In the genomic region with DNA sequence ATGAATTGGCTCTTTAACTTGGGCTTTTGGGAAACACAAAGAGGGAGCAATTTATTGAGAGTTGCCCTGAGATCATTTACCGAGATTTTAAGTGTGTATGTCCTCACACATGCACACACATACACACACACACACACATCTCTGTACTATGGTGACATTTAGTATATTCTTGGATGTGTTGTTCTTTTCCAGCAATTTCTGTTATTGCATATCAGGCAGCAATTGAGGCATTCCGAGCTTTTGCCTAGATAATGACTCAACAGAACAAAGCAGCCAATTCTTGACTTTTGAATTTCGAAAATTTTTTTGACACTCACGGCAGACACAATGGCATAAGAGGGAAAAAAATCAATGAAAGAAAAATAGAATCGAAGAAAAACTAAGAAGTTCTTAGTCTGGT, we compare ENCODE assay signal across 22 cellular contexts.
DNase-seq lines count a peak whose midpoint lies in the region; ATAC-seq and TF ChIP-seq lines count a peak whose summit lies in the region.
"Had no signal": no experiment of that assay in that cellular context is flagged by ENCODE, and none has a peak within 500 bp of the region (broad histone marks: within the 10 kb centered on the region; RNA-seq: fewer than 3 reads in every experiment).

No MANE protein-coding gene starts in this region.

- H2AFZ ChIP-seq in GM23338, result no peak overlapping the region

- H4K20me1 ChIP-seq in GM23338 (replicated peaks; ENCODE audit: insufficient read depth), result no peaks in the 10 kb centered on the region
- H4K20me1 ChIP-seq: BLaER1 treated with 17β-estradiol and CSF1 and Interleukin-3, amounts not matched to agents 10 nM and 100 nM had no signal

- no peak for ATAC-seq in GM23338
- ATAC-seq: GM12878, HCT116 had no signal

- TF ChIP-seq CTCF in AG10803 (conservative IDR thresholded peaks at IDR 0.05; ENCODE audit: low read length) (no peak), fibroblast of the aortic adventitia (IDR thresholded peaks at IDR 0.05; ENCODE audit: insufficient read depth, low read length) (no peak), sigmoid colon (IDR thresholded peaks at IDR 0.05) (no peak), GM23338 (conservative IDR thresholded peaks at IDR 0.05; ENCODE audit: low read depth in 2 of 2) (no peak)

- H3K27ac ChIP-seq in sigmoid colon (no peak overlapping the region), GM23338 (ENCODE audit: low read depth) (no peak overlapping the region)
- H3K27ac ChIP-seq: 22Rv1; BLaER1 treated with 17β-estradiol and CSF1 and Interleukin-3, amounts not matched to agents 10 nM and 100 nM had no signal

- in situ Hi-C loops in KBM-7 (cut with MboI; ENCODE audit: low pct_unique_long_range_greater_than_20kb, low sequenced_read_pairs), result no loop called here

- H3K27me3 ChIP-seq in adipocyte (replicated peaks; ENCODE audit: control insufficient read depth, insufficient read depth, low read length), result no peaks in the 10 kb centered on the region
- no peaks in the 10 kb centered on the region for H3K27me3 ChIP-seq in sigmoid colon
- no peaks in the 10 kb centered on the region for H3K27me3 ChIP-seq in GM23338 (ENCODE audit: insufficient read depth)
- H3K27me3 ChIP-seq: BE2C; BLaER1 treated with 17β-estradiol and CSF1 and Interleukin-3, amounts not matched to agents 10 nM and 100 nM had no signal

- DNase-seq in AG10803 (ENCODE audit: low read depth) (peak; percentile 2), adipocyte (ENCODE audit: low read depth) (no peak), fibroblast of gingiva (ENCODE audit: low read depth) (peak; percentile 50), fibroblast of the aortic adventitia (ENCODE audit: low read depth) (peak; percentile 64), cardiac septum (ENCODE audit: low spot score) (no peak), sigmoid colon (no peak), KBM-7 (no peak), GM23338 (ENCODE audit: low spot score) (no peak)
- DNase-seq: AML-193; BE2C; CD4-positive, alpha-beta T cell; CD8-positive, alpha-beta memory T cell; DMS 273 treated with DMSO at 0.1 percent for 48 hours; DMS79; EL; GDM1; H9 had no signal

- no peak overlapping the region for H3K4me2 ChIP-seq in GM23338
- H3K4me2 ChIP-seq: BLaER1 treated with 17β-estradiol and CSF1 and Interleukin-3, amounts not matched to agents 10 nM and 100 nM had no signal

- intact Hi-C loops in cardiac septum (cut with DNase I), result no loop called here
- intact Hi-C loops in sigmoid colon (cut with DNase I), result no loop called here

- no peaks in the 10 kb centered on the region for H3K9me3 Mint-ChIP-seq in GM23338
- H3K9me3 Mint-ChIP-seq: CD4-positive, alpha-beta T cell; CD8-positive, alpha-beta memory T cell; H9 had no signal

- 72 to 74% methylated on average over 5 of the region's 5 CpGs for WGBS in sigmoid colon, 2 donors

- H3K9me2 ChIP-seq in GM23338 (ENCODE audit: insufficient read depth), result peaks cover 8% of the 10 kb centered on the region

- no peak overlapping the region for H3K27ac Mint-ChIP-seq in GM23338
- H3K27ac Mint-ChIP-seq: CD14-positive monocyte; CD4-positive, alpha-beta T cell had no signal

- TF ChIP-seq POLR2A in sigmoid colon (IDR thresholded peaks at IDR 0.05), result no peak

- no peak for TF ChIP-seq EP300 in sigmoid colon (IDR thresholded peaks at IDR 0.05)

- H3K4me1 Mint-ChIP-seq in GM23338, result peaks cover 59% of the 10 kb centered on the region
- H3K4me1 Mint-ChIP-seq: CD14-positive monocyte; CD8-positive, alpha-beta memory T cell had no signal

- no peaks in the 10 kb centered on the region for H3K36me3 ChIP-seq in adipocyte (ENCODE audit: control insufficient read depth, insufficient read depth, low read length, severe bottlenecking)
- no peaks in the 10 kb centered on the region for H3K36me3 ChIP-seq in sigmoid colon
- no peaks in the 10 kb centered on the region for H3K36me3 ChIP-seq in GM23338 (ENCODE audit: insufficient read depth)
- H3K36me3 ChIP-seq: BE2C; BLaER1 treated with 17β-estradiol and CSF1 and Interleukin-3, amounts not matched to agents 10 nM and 100 nM had no signal

- H3K79me2 ChIP-seq in GM23338 (replicated peaks; ENCODE audit: insufficient read depth), result no peaks in the 10 kb centered on the region

- H3K9me3 ChIP-seq in adipocyte (ENCODE audit: control insufficient read depth, low read length) (no peaks in the 10 kb centered on the region), sigmoid colon (no peaks in the 10 kb centered on the region)
- H3K9me3 ChIP-seq: BE2C; BLaER1 treated with 17β-estradiol and CSF1 and Interleukin-3, amounts not matched to agents 10 nM and 100 nM had no signal

- H3K9ac ChIP-seq in adipocyte (ENCODE audit: low read length), result peak overlapping the region; percentile 51
- H3K9ac ChIP-seq: BLaER1 treated with 17β-estradiol and CSF1 and Interleukin-3, amounts not matched to agents 10 nM and 100 nM had no signal

- no peak overlapping the region for H3K4me3 ChIP-seq in AG10803 (ENCODE audit: low read length)
- no peak overlapping the region for H3K4me3 ChIP-seq in adipocyte (ENCODE audit: low read length)
- H3K4me3 ChIP-seq in fibroblast of the aortic adventitia (ENCODE audit: low read depth, low read length), result no peak overlapping the region
- H3K4me3 ChIP-seq in sigmoid colon, result no peak overlapping the region
- no peak overlapping the region for H3K4me3 ChIP-seq in GM23338
- H3K4me3 ChIP-seq: BLaER1 treated with 17β-estradiol and CSF1 and Interleukin-3, amounts not matched to agents 10 nM and 100 nM; GM12878 had no signal

- no peaks in the 10 kb centered on the region for H3K27me3 Mint-ChIP-seq in GM23338 (ENCODE audit: insufficient read depth, low read depth, poor library complexity)
- H3K27me3 Mint-ChIP-seq: CD4-positive, alpha-beta T cell had no signal

- peaks cover 16% of the 10 kb centered on the region for H3K4me1 ChIP-seq in adipocyte (ENCODE audit: control insufficient read depth, insufficient read depth, low read length)
- H3K4me1 ChIP-seq in sigmoid colon, result no peaks in the 10 kb centered on the region
- H3K4me1 ChIP-seq in GM23338 (ENCODE audit: insufficient read depth), result peaks cover 45% of the 10 kb centered on the region
- H3K4me1 ChIP-seq: BE2C had no signal

- no peak overlapping the region for H3K4me3 Mint-ChIP-seq in GM23338
- H3K4me3 Mint-ChIP-seq: CD14-positive monocyte; CD4-positive, alpha-beta T cell; CD8-positive, alpha-beta memory T cell; H9 had no signal

- no peaks in the 10 kb centered on the region for H3K36me3 Mint-ChIP-seq in GM23338 (ENCODE audit: low read depth)
- H3K36me3 Mint-ChIP-seq: CD14-positive monocyte had no signal

- H3F3A ChIP-seq in GM23338 (replicated peaks; ENCODE audit: low read depth), result no peaks in the 10 kb centered on the region

TF ChIP-seq in GM23338, 12 proteins besides CTCF, POLR2A, EP300 and RAD21:
- TF ChIP-seq JUNB (IDR thresholded peaks at IDR 0.05; ENCODE audit: unreplicated experiment), result no peak

Comparison
In these comparisons a context has a peak if more than half of its experiments do, and no peak if none do; other contexts are left out.
1. DNase-seq: peak in AG10803 (single experiment), fibroblast of gingiva (single experiment) and fibroblast of the aortic adventitia (single experiment); none in adipocyte (single experiment), cardiac septum (single experiment), sigmoid colon (single experiment), KBM-7 (single experiment) and GM23338 (single experiment).